In the genomic region with DNA sequence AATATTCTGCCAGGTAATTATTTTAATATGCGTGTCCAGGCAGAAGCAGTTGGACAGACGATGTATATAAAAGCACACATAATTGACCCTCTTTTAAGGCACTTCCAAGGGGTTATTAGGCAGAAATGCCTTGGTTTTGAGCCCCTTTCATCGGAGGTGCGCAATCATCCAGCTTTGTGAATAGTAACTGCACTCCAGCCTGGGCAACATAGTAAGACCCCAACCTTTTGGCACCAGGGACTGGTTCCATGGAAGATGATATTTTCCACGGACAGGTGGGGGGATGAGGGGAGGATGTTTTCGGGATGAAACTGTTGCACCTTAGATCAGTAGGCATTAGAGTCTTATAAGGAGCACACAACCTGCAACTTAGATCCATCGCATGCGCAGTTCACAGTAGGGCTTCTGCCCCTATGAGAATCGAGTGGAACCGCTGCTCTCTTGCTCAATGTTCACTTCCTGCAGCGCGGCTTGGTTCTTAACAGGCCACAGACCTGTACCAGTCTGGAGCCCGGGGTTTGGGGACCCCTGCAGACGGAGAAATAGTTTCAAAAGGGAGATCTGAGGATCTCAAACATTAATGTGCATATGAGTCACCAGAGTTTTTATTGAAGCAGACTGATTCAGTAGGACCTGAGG, we compare ENCODE assay signal across 9 cellular contexts. TPM values are rescaled to one million over a fixed set of nuclear protein-coding genes. Genes with fewer than 3 reads are reported as not detected.
DNase-seq lines count a peak whose midpoint lies in the region; ATAC-seq and TF ChIP-seq lines count a peak whose summit lies in the region.
"Had no signal": no experiment of that assay in that cellular context is flagged by ENCODE, and none has a peak within 500 bp of the region (broad histone marks: within the 10 kb centered on the region; RNA-seq: fewer than 3 reads in every experiment).

No MANE protein-coding gene starts in this region.

- intact Hi-C loops in stomach (cut with DNase I; ENCODE audit: low total_unique reads) = no loop called here

- no peak overlapping the region for H3K27ac ChIP-seq in stomach

- CTCF ChIA-PET in activated CD8-positive, alpha-beta memory T cell treated with anti-CD3 and anti-CD28 coated beads, Interleukin-2, amount 10 ng/mL, durations not matched to agents 7 days and 5 days (lab: Charles Lee) = interaction anchor here (1.0 to 2.1 kb wide), 4 partner anchors 27 to 255 kb away, joined by 3 to 12 read pairs (median 8); no protein-coding TSS in a partner anchor

- peaks cover 50% of the 10 kb centered on the region for H3K4me1 Mint-ChIP-seq in activated CD8-positive, alpha-beta memory T cell treated with anti-CD3 and anti-CD28 coated beads, Interleukin-2, amount 10 ng/mL, durations not matched to agents 7 days and 5 days

- no peak for TF ChIP-seq CTCF in stomach (IDR thresholded peaks at IDR 0.05)

- H3K4me3 Mint-ChIP-seq in activated CD8-positive, alpha-beta memory T cell treated with anti-CD3 and anti-CD28 coated beads, Interleukin-2, amount 10 ng/mL, durations not matched to agents 7 days and 5 days = peak overlapping the region; percentile 83

- ATAC-seq in HG03442 (IDR thresholded peaks at IDR 0.05; ENCODE audit: unreplicated experiment) = peak; percentile 26
- peak; percentile 66 for ATAC-seq in activated CD8-positive, alpha-beta memory T cell treated with anti-CD3 and anti-CD28 coated beads, Interleukin-2, amount 10 ng/mL, durations not matched to agents 7 days and 5 days
- ATAC-seq: HCT116 had no signal

- H3K9ac ChIP-seq in iPS-15b (ENCODE audit: low read depth, low read length) = no peak overlapping the region

- H3K27me3 Mint-ChIP-seq in activated CD8-positive, alpha-beta memory T cell treated with anti-CD3 and anti-CD28 coated beads, Interleukin-2, amount 10 ng/mL, durations not matched to agents 7 days and 5 days = peaks cover 3% of the 10 kb centered on the region

- DNase-seq in ELF-1 (ENCODE audit: low read depth, low spot score) (peak; percentile 25), stomach (peak; percentile 30), glomerular visceral epithelial cell (ENCODE audit: extremely low spot score) (no peak), NCI-H524 (lab: John Stamatoyannopoulos, UW) (no peak), NCI-H2196 (lab: John Stamatoyannopoulos, UW; ENCODE audit: unreplicated experiment) (no peak)
- DNase-seq in activated CD8-positive, alpha-beta memory T cell treated with anti-CD3 and anti-CD28 coated beads, Interleukin-2, amount 10 ng/mL, durations not matched to agents 7 days and 5 days = peak; percentile 89

- WGBS in stomach, 5 donors = 44 to 53% (median 45%) methylated on average over 14 of the region's 14 CpGs

- TF ChIP-seq POLR2A in stomach (IDR thresholded peaks at IDR 0.05) = no peak

- H3K27me3 ChIP-seq in iPS-15b (ENCODE audit: control insufficient read depth, insufficient read depth, low read length) (peaks cover 80% of the 10 kb centered on the region), stomach (peaks cover 0 to 65% (median 25%) of the 10 kb centered on the region in 3 donors)

- peak overlapping the region; percentile 77 for H3K4me3 ChIP-seq in iPS-15b (ENCODE audit: low read depth, low read length)
- H3K4me3 ChIP-seq in stomach = peak overlapping the region in 2 of 4 donors; percentile 82 to 83

- peak overlapping the region; percentile 92 for H3K27ac Mint-ChIP-seq in activated CD8-positive, alpha-beta memory T cell treated with anti-CD3 and anti-CD28 coated beads, Interleukin-2, amount 10 ng/mL, durations not matched to agents 7 days and 5 days

- no peaks in the 10 kb centered on the region for H3K9me3 ChIP-seq in iPS-15b (ENCODE audit: control insufficient read depth, insufficient read depth, low read length)
- H3K9me3 ChIP-seq in stomach = no peaks in the 10 kb centered on the region

- no peak for TF ChIP-seq EP300 in stomach (IDR thresholded peaks at IDR 0.05)

- H3K4me1 ChIP-seq in iPS-15b (ENCODE audit: control insufficient read depth, insufficient read depth, low read length) = no peaks in the 10 kb centered on the region
- peaks cover 14 to 28% (median 26%) of the 10 kb centered on the region in 4 donors for H3K4me1 ChIP-seq in stomach

- peaks cover 28% of the 10 kb centered on the region for H3K36me3 Mint-ChIP-seq in activated CD8-positive, alpha-beta memory T cell treated with anti-CD3 and anti-CD28 coated beads, Interleukin-2, amount 10 ng/mL, durations not matched to agents 7 days and 5 days

- no peaks in the 10 kb centered on the region for H3K9me3 Mint-ChIP-seq in activated CD8-positive, alpha-beta memory T cell treated with anti-CD3 and anti-CD28 coated beads, Interleukin-2, amount 10 ng/mL, durations not matched to agents 7 days and 5 days (ENCODE audit: low read depth)

- H3K36me3 ChIP-seq in iPS-15b (ENCODE audit: control insufficient read depth, insufficient read depth, low read length) (no peaks in the 10 kb centered on the region), stomach (no peaks in the 10 kb centered on the region)

RNA-seq across cellular contexts. Expression of a gene that starts 1.8 kb away (rescaled TPM):
- 10 to 100 TPM; 51.8 to 60.6 TPM for total RNA-seq in activated CD8-positive, alpha-beta memory T cell treated with anti-CD3 and anti-CD28 coated beads, Interleukin-2, amount 10 ng/mL, durations not matched to agents 7 days and 5 days
- 10 to 100 TPM in 1 of 5 donors, 1 to 10 TPM in 2, not detected in 2; 1.7 to 27.2 (median 2.2) TPM for total RNA-seq in stomach
- polyA plus RNA-seq in stomach = 1 to 10 TPM in 2 of 3 donors, under 1 TPM in 1; 0.50 to 2.0 (median 1.7) TPM

RNA-seq across cellular contexts. Expression of a gene that starts 49.5 kb away (rescaled TPM):
- total RNA-seq in activated CD8-positive, alpha-beta memory T cell treated with anti-CD3 and anti-CD28 coated beads, Interleukin-2, amount 10 ng/mL, durations not matched to agents 7 days and 5 days = 1 to 10 TPM; 1.1 to 2.2 TPM
- total RNA-seq in stomach = 1 to 10 TPM in 2 of 5 donors, under 1 TPM in 1, not detected in 2; 0.89 to 7.3 (median 2.6) TPM
- polyA plus RNA-seq in stomach = 1 to 10 TPM in 2 of 3 donors, under 1 TPM in 1; 1.00 to 1.4 (median 1.4) TPM

Comparison
In these comparisons a context has a peak if more than half of its experiments do, and no peak if none do; other contexts are left out.
1. DNase-seq: peak in ELF-1 (single experiment), activated CD8-positive, alpha-beta memory T cell treated with anti-CD3 and anti-CD28 coated beads, Interleukin-2, amount 10 ng/mL, durations not matched to agents 7 days and 5 days (single experiment) and stomach (single experiment); none in glomerular visceral epithelial cell (single experiment), NCI-H524 (0 of 2) and NCI-H2196 (single experiment).